Comparison of ENCODE assay signal across 1 cellular context in the genomic region with DNA sequence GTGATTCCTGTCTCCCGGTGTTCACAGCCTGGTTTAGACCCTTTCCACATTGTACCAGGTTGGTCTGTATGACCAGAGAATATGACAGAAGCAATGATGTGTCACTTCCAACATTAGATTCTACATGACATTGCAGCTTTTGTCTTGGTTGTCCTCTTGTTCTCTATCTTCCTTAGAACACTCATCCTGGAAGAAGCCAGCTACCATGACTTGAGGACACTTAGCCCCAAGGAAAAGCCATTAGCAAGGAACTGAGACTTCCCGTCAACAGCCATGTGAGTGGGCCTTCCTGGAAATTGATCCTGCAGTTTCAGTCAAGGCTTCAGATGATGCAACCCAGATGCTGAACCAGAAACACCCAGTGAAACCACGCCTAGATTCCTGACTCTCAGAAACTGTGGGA.
TF ChIP-seq lines count a peak whose summit lies in the region.

No MANE protein-coding gene starts in this region.

TF ChIP-seq in HepG2, 621 proteins besides CTCF, POLR2A, EP300 and RAD21 (continued from another document and continues in another):
- TF ChIP-seq, protein P1, sequence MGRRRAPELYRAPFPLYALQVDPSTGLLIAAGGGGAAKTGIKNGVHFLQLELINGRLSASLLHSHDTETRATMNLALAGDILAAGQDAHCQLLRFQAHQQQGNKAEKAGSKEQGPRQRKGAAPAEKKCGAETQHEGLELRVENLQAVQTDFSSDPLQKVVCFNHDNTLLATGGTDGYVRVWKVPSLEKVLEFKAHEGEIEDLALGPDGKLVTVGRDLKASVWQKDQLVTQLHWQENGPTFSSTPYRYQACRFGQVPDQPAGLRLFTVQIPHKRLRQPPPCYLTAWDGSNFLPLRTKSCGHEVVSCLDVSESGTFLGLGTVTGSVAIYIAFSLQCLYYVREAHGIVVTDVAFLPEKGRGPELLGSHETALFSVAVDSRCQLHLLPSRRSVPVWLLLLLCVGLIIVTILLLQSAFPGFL (CRISPR knock-in tag; IDR thresholded peaks at IDR 0.05): no peak
- TF ChIP-seq SIX4 (CRISPR knock-in tag; IDR thresholded peaks at IDR 0.05): no peak
- no peak for TF ChIP-seq BRD4 (CRISPR knock-in tag; IDR thresholded peaks at IDR 0.05)
- no peak for TF ChIP-seq ZBTB8A (CRISPR knock-in tag; IDR thresholded peaks at IDR 0.05; ENCODE audit: borderline replicate concordance, low read depth)
- TF ChIP-seq ZNF143 (CRISPR knock-in tag; IDR thresholded peaks at IDR 0.05): no peak
- TF ChIP-seq, protein P2, sequence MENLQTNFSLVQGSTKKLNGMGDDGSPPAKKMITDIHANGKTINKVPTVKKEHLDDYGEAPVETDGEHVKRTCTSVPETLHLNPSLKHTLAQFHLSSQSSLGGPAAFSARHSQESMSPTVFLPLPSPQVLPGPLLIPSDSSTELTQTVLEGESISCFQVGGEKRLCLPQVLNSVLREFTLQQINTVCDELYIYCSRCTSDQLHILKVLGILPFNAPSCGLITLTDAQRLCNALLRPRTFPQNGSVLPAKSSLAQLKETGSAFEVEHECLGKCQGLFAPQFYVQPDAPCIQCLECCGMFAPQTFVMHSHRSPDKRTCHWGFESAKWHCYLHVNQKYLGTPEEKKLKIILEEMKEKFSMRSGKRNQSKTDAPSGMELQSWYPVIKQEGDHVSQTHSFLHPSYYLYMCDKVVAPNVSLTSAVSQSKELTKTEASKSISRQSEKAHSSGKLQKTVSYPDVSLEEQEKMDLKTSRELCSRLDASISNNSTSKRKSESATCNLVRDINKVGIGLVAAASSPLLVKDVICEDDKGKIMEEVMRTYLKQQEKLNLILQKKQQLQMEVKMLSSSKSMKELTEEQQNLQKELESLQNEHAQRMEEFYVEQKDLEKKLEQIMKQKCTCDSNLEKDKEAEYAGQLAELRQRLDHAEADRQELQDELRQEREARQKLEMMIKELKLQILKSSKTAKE (CRISPR knock-in tag; IDR thresholded peaks at IDR 0.05; ENCODE audit: borderline replicate concordance): no peak
- no peak for TF ChIP-seq NFRKB (IDR thresholded peaks at IDR 0.05)
- TF ChIP-seq REXO4 (CRISPR knock-in tag; IDR thresholded peaks at IDR 0.05; ENCODE audit: borderline replicate concordance): no peak
- no peak for TF ChIP-seq TBX3 (IDR thresholded peaks at IDR 0.05; ENCODE audit: borderline replicate concordance)
- no peak for TF ChIP-seq ZNF180 (CRISPR knock-in tag; IDR thresholded peaks at IDR 0.05; ENCODE audit: borderline replicate concordance, low read depth)
- TF ChIP-seq, protein P3, sequence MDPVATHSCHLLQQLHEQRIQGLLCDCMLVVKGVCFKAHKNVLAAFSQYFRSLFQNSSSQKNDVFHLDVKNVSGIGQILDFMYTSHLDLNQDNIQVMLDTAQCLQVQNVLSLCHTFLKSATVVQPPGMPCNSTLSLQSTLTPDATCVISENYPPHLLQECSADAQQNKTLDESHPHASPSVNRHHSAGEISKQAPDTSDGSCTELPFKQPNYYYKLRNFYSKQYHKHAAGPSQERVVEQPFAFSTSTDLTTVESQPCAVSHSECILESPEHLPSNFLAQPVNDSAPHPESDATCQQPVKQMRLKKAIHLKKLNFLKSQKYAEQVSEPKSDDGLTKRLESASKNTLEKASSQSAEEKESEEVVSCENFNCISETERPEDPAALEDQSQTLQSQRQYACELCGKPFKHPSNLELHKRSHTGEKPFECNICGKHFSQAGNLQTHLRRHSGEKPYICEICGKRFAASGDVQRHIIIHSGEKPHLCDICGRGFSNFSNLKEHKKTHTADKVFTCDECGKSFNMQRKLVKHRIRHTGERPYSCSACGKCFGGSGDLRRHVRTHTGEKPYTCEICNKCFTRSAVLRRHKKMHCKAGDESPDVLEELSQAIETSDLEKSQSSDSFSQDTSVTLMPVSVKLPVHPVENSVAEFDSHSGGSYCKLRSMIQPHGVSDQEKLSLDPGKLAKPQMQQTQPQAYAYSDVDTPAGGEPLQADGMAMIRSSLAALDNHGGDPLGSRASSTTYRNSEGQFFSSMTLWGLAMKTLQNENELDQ (CRISPR knock-in tag; IDR thresholded peaks at IDR 0.05; ENCODE audit: borderline replicate concordance): no peak
- TF ChIP-seq, protein P4, sequence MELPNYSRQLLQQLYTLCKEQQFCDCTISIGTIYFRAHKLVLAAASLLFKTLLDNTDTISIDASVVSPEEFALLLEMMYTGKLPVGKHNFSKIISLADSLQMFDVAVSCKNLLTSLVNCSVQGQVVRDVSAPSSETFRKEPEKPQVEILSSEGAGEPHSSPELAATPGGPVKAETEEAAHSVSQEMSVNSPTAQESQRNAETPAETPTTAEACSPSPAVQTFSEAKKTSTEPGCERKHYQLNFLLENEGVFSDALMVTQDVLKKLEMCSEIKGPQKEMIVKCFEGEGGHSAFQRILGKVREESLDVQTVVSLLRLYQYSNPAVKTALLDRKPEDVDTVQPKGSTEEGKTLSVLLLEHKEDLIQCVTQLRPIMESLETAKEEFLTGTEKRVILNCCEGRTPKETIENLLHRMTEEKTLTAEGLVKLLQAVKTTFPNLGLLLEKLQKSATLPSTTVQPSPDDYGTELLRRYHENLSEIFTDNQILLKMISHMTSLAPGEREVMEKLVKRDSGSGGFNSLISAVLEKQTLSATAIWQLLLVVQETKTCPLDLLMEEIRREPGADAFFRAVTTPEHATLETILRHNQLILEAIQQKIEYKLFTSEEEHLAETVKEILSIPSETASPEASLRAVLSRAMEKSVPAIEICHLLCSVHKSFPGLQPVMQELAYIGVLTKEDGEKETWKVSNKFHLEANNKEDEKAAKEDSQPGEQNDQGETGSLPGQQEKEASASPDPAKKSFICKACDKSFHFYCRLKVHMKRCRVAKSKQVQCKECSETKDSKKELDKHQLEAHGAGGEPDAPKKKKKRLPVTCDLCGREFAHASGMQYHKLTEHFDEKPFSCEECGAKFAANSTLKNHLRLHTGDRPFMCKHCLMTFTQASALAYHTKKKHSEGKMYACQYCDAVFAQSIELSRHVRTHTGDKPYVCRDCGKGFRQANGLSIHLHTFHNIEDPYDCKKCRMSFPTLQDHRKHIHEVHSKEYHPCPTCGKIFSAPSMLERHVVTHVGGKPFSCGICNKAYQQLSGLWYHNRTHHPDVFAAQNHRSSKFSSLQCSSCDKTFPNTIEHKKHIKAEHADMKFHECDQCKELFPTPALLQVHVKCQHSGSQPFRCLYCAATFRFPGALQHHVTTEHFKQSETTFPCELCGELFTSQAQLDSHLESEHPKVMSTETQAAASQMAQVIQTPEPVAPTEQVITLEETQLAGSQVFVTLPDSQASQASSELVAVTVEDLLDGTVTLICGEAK (IDR thresholded peaks at IDR 0.05): no peak
- TF ChIP-seq, protein P4 (CRISPR knock-in tag; IDR thresholded peaks at IDR 0.05): no peak
- TF ChIP-seq ZNF431 (CRISPR knock-in tag; IDR thresholded peaks at IDR 0.05; ENCODE audit: borderline replicate concordance, low read depth): no peak
- TF ChIP-seq KMT2B (CRISPR knock-in tag; IDR thresholded peaks at IDR 0.05): no peak
- TF ChIP-seq, protein P5, sequence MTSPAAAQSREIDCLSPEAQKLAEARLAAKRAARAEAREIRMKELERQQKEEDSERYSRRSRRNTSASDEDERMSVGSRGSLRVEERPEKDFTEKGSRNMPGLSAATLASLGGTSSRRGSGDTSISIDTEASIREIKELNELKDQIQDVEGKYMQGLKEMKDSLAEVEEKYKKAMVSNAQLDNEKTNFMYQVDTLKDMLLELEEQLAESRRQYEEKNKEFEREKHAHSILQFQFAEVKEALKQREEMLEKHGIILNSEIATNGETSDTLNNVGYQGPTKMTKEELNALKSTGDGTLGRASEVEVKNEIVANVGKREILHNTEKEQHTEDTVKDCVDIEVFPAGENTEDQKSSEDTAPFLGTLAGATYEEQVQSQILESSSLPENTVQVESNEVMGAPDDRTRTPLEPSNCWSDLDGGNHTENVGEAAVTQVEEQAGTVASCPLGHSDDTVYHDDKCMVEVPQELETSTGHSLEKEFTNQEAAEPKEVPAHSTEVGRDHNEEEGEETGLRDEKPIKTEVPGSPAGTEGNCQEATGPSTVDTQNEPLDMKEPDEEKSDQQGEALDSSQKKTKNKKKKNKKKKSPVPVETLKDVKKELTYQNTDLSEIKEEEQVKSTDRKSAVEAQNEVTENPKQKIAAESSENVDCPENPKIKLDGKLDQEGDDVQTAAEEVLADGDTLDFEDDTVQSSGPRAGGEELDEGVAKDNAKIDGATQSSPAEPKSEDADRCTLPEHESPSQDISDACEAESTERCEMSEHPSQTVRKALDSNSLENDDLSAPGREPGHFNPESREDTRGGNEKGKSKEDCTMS (CRISPR knock-in tag; conservative IDR thresholded peaks at IDR 0.05): no peak
- no peak for TF ChIP-seq ZNF891 (CRISPR knock-in tag; IDR thresholded peaks at IDR 0.05)
- TF ChIP-seq ZNF724P (CRISPR knock-in tag; IDR thresholded peaks at IDR 0.05; ENCODE audit: borderline replicate concordance): no peak
- TF ChIP-seq, protein P6, sequence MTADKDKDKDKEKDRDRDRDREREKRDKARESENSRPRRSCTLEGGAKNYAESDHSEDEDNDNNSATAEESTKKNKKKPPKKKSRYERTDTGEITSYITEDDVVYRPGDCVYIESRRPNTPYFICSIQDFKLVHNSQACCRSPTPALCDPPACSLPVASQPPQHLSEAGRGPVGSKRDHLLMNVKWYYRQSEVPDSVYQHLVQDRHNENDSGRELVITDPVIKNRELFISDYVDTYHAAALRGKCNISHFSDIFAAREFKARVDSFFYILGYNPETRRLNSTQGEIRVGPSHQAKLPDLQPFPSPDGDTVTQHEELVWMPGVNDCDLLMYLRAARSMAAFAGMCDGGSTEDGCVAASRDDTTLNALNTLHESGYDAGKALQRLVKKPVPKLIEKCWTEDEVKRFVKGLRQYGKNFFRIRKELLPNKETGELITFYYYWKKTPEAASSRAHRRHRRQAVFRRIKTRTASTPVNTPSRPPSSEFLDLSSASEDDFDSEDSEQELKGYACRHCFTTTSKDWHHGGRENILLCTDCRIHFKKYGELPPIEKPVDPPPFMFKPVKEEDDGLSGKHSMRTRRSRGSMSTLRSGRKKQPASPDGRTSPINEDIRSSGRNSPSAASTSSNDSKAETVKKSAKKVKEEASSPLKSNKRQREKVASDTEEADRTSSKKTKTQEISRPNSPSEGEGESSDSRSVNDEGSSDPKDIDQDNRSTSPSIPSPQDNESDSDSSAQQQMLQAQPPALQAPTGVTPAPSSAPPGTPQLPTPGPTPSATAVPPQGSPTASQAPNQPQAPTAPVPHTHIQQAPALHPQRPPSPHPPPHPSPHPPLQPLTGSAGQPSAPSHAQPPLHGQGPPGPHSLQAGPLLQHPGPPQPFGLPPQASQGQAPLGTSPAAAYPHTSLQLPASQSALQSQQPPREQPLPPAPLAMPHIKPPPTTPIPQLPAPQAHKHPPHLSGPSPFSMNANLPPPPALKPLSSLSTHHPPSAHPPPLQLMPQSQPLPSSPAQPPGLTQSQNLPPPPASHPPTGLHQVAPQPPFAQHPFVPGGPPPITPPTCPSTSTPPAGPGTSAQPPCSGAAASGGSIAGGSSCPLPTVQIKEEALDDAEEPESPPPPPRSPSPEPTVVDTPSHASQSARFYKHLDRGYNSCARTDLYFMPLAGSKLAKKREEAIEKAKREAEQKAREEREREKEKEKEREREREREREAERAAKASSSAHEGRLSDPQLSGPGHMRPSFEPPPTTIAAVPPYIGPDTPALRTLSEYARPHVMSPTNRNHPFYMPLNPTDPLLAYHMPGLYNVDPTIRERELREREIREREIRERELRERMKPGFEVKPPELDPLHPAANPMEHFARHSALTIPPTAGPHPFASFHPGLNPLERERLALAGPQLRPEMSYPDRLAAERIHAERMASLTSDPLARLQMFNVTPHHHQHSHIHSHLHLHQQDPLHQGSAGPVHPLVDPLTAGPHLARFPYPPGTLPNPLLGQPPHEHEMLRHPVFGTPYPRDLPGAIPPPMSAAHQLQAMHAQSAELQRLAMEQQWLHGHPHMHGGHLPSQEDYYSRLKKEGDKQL (CRISPR knock-in tag; IDR thresholded peaks at IDR 0.05; ENCODE audit: low read depth): no peak
- no peak for TF ChIP-seq ZNF790 (CRISPR knock-in tag; IDR thresholded peaks at IDR 0.05; ENCODE audit: borderline replicate concordance)
- TF ChIP-seq, protein P7, sequence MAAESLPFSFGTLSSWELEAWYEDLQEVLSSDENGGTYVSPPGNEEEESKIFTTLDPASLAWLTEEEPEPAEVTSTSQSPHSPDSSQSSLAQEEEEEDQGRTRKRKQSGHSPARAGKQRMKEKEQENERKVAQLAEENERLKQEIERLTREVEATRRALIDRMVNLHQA (CRISPR knock-in tag; IDR thresholded peaks at IDR 0.05): no peak
- TF ChIP-seq, protein P8, sequence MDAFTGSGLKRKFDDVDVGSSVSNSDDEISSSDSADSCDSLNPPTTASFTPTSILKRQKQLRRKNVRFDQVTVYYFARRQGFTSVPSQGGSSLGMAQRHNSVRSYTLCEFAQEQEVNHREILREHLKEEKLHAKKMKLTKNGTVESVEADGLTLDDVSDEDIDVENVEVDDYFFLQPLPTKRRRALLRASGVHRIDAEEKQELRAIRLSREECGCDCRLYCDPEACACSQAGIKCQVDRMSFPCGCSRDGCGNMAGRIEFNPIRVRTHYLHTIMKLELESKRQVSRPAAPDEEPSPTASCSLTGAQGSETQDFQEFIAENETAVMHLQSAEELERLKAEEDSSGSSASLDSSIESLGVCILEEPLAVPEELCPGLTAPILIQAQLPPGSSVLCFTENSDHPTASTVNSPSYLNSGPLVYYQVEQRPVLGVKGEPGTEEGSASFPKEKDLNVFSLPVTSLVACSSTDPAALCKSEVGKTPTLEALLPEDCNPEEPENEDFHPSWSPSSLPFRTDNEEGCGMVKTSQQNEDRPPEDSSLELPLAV (CRISPR knock-in tag; conservative IDR thresholded peaks at IDR 0.05; ENCODE audit: low read depth): no peak
- 0 out of 2 replicates have a peak, but pooled peaks have one; percentile 57 for TF ChIP-seq ZNF12 (CRISPR knock-in tag; IDR thresholded peaks at IDR 0.05)
